In genomic region chr5:53381-54174, GRCh38 we compare ENCODE assay signal across 8 cellular contexts. TPM values are rescaled to one million over a fixed set of nuclear protein-coding genes. Genes with fewer than 3 reads are reported as not detected.
DNase-seq lines count a peak whose midpoint lies in the region; ATAC-seq and TF ChIP-seq lines count a peak whose summit lies in the region.

No MANE protein-coding gene starts in this region.

- H3K36me3 Mint-ChIP-seq in activated naive CD4-positive, alpha-beta T cell treated with anti-CD3 and anti-CD28 coated beads, Interleukin-2, amount 50 U/mL, for 72 hours = peaks cover 11 to 17% of the 10 kb centered on the region in 2 donors

- peak overlapping the region; percentile 74 for H3K4me3 ChIP-seq in iPS-15b (ENCODE audit: low read depth, low read length)

- no peak for TF ChIP-seq CTCF in GM13976 (IDR thresholded peaks at IDR 0.05; ENCODE audit: borderline replicate concordance, control extremely low read depth, extremely low read depth, insufficient read depth, missing control alignments)

- peaks cover 9% of the 10 kb centered on the region for H3K4me1 ChIP-seq in iPS-15b (ENCODE audit: control insufficient read depth, insufficient read depth, low read length)

- in situ Hi-C loops in GM13976 (cut with MboI; ENCODE audit: low sequenced_read_pairs, unreplicated experiment) = no loop called here

- peak; percentile 41 for DNase-seq in GM13976 (ENCODE audit: low spot score)
- peak; percentile 72 for DNase-seq in NCI-H345 treated with DMSO at 0.1 percent for 48 hours (lab: John Stamatoyannopoulos, UW; ENCODE audit: unreplicated experiment)
- peak in 1 of 2 donors; percentile 72 for DNase-seq in activated naive CD4-positive, alpha-beta T cell treated with anti-CD3 and anti-CD28 coated beads, Interleukin-2, amount 50 U/mL, for 72 hours (ENCODE audit: low spot score in 2 of 2)
- DNase-seq in stimulated activated CD4-positive, alpha-beta T cell treated with anti-CD3 and anti-CD28 coated beads, Interleukin-1b, Interleukin-23, amount 100 ng/mL, for 48 hours = peak; percentile 30

- H3K9me3 ChIP-seq in iPS-15b (ENCODE audit: control insufficient read depth, insufficient read depth, low read length) = no peaks in the 10 kb centered on the region

- H3K9ac ChIP-seq in iPS-15b (ENCODE audit: low read depth, low read length) = no peak overlapping the region

- H3K27me3 ChIP-seq in iPS-15b (ENCODE audit: control insufficient read depth, insufficient read depth, low read length) = peaks cover 48% of the 10 kb centered on the region

- peak; percentile 52 to 95 for ATAC-seq in activated naive CD4-positive, alpha-beta T cell treated with anti-CD3 and anti-CD28 coated beads, Interleukin-2, amount 50 U/mL, for 72 hours
- ATAC-seq in HG03280 (IDR thresholded peaks at IDR 0.05; ENCODE audit: unreplicated experiment) = no peak
- ATAC-seq in HG02763 (IDR thresholded peaks at IDR 0.05; ENCODE audit: unreplicated experiment) = no peak
- ATAC-seq in GM18870 (IDR thresholded peaks at IDR 0.05; ENCODE audit: unreplicated experiment) = no peak

- H3K36me3 ChIP-seq in iPS-15b (ENCODE audit: control insufficient read depth, insufficient read depth, low read length) = no peaks in the 10 kb centered on the region

- H3K9me3 Mint-ChIP-seq in activated naive CD4-positive, alpha-beta T cell treated with anti-CD3 and anti-CD28 coated beads, Interleukin-2, amount 50 U/mL, for 72 hours = peaks cover 5 to 6% of the 10 kb centered on the region in 2 donors

- H3K27ac Mint-ChIP-seq in activated naive CD4-positive, alpha-beta T cell treated with anti-CD3 and anti-CD28 coated beads, Interleukin-2, amount 50 U/mL, for 72 hours = no peak overlapping the region

RNA-seq across cellular contexts. Expression of gene PLEKHG4B, which starts 38.4 kb away (rescaled TPM):
- under 1 TPM in 1 of 2 donors, not detected in 1; 0.47 TPM for total RNA-seq in activated naive CD4-positive, alpha-beta T cell treated with anti-CD3 and anti-CD28 coated beads, Interleukin-2, amount 50 U/mL, for 72 hours

Comparison
In these comparisons a context has a peak if more than half of its experiments do, and no peak if none do; other contexts are left out.
1. ATAC-seq: peak in activated naive CD4-positive, alpha-beta T cell treated with anti-CD3 and anti-CD28 coated beads, Interleukin-2, amount 50 U/mL, for 72 hours (2 of 2); none in HG03280 (single experiment), HG02763 (single experiment) and GM18870 (single experiment).